2 cellular contexts compared by ENCODE assay signal in the genomic region with DNA sequence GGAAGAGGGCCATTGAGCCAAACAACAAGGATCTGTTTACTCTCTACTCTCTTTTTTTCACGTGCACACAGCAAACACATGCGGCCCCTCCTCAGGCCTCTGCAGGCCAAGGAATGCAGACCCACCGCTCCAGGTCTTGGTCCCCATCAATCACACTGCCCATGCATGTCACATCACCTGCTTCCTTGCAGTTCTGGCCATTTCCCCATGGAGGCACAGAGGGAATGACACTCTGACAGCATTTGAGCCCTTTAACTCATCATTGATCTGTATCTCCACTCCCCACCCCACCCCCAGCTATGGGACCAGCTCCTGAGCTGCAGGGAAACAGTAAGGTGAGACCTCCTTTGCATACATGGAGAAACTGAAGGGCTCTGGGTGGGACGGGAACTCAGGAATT.
TF ChIP-seq lines count a peak whose summit lies in the region.

No MANE protein-coding gene starts in this region.

TF ChIP-seq in H1, 55 proteins besides CTCF, POLR2A, EP300 and RAD21:
- TF ChIP-seq HDAC2 (IDR thresholded peaks at IDR 0.05; ENCODE audit: borderline replicate concordance in 1 of 2, low read depth in 2 of 2, low read length in 2 of 2) (no peak), ATF2 (IDR thresholded peaks at IDR 0.05; ENCODE audit: low read length) (no peak), JUN (IDR thresholded peaks at IDR 0.05; ENCODE audit: low read depth, low read length) (no peak), CHD2 (IDR thresholded peaks at IDR 0.05; ENCODE audit: low read length) (no peak), KDM5A (IDR thresholded peaks at IDR 0.05; ENCODE audit: low read length) (no peak), EGR1 (IDR thresholded peaks at IDR 0.05; ENCODE audit: borderline replicate concordance, low read depth, low read length) (no peak), BACH1 (IDR thresholded peaks at IDR 0.05; ENCODE audit: low read length) (no peak), SP4 (IDR thresholded peaks at IDR 0.05; ENCODE audit: low read length) (no peak), CREB1 (IDR thresholded peaks at IDR 0.05) (no peak), RFX5 (IDR thresholded peaks at IDR 0.05; ENCODE audit: borderline replicate concordance, low read depth, low read length) (no peak), YY1 (IDR thresholded peaks at IDR 0.05; ENCODE audit: low read depth, low read length) (no peak), JUND (IDR thresholded peaks at IDR 0.05; ENCODE audit: low read length) (no peak), SIX5 (IDR thresholded peaks at IDR 0.05; ENCODE audit: low read depth, low read length) (no peak), GABPA (IDR thresholded peaks at IDR 0.05; ENCODE audit: borderline replicate concordance, insufficient read depth, low read length) (no peak)

TF ChIP-seq in SK-N-SH treated with all-trans-retinoic acid at 6 μM for 48 hours, 23 proteins besides CTCF, POLR2A, EP300 and RAD21:
- no peak for TF ChIP-seq ZC3H10 (CRISPR knock-in tag; IDR thresholded peaks at IDR 0.05)
- TF ChIP-seq, protein P1, sequence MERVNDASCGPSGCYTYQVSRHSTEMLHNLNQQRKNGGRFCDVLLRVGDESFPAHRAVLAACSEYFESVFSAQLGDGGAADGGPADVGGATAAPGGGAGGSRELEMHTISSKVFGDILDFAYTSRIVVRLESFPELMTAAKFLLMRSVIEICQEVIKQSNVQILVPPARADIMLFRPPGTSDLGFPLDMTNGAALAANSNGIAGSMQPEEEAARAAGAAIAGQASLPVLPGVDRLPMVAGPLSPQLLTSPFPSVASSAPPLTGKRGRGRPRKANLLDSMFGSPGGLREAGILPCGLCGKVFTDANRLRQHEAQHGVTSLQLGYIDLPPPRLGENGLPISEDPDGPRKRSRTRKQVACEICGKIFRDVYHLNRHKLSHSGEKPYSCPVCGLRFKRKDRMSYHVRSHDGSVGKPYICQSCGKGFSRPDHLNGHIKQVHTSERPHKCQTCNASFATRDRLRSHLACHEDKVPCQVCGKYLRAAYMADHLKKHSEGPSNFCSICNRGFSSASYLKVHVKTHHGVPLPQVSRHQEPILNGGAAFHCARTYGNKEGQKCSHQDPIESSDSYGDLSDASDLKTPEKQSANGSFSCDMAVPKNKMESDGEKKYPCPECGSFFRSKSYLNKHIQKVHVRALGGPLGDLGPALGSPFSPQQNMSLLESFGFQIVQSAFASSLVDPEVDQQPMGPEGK (CRISPR knock-in tag; IDR thresholded peaks at IDR 0.05; ENCODE audit: borderline replicate concordance) = no peak
